Comparison of ENCODE assay signal across 24 cellular contexts in genomic region chr1:209231476-209232156, GRCh38.
DNase-seq lines count a peak whose midpoint lies in the region; ATAC-seq and TF ChIP-seq lines count a peak whose summit lies in the region.
"Had no signal": no experiment of that assay in that cellular context is flagged by ENCODE, and none has a peak within 500 bp of the region (broad histone marks: within the 10 kb centered on the region; RNA-seq: fewer than 3 reads in every experiment).

No MANE protein-coding gene starts in this region.

- H3K4me1 ChIP-seq in GM23338 (ENCODE audit: insufficient read depth) (peaks cover 16% of the 10 kb centered on the region), esophagus muscularis mucosa (no peaks in the 10 kb centered on the region), osteoblast (ENCODE audit: insufficient read depth, low read length) (no peaks in the 10 kb centered on the region)
- H3K4me1 ChIP-seq in CD4-positive, alpha-beta memory T cell (ENCODE audit: insufficient read depth, low read length): no peaks in the 10 kb centered on the region
- H3K4me1 ChIP-seq: A549; BE2C; BLaER1 treated with 17β-estradiol and CSF1 and Interleukin-3, amounts not matched to agents 10 nM and 100 nM; HAP-1 had no signal

- ATAC-seq in GM23338 (peak; percentile 88), WTC11 (peak; percentile 75)
- ATAC-seq: A549 had no signal

- H3K79me2 ChIP-seq in GM23338 (replicated peaks; ENCODE audit: insufficient read depth) (no peaks in the 10 kb centered on the region), osteoblast (ENCODE audit: insufficient read depth, low read length) (no peaks in the 10 kb centered on the region)

- H3K27ac Mint-ChIP-seq in GM23338 (no peak overlapping the region), WTC11 (no peak overlapping the region)
- H3K27ac Mint-ChIP-seq in CD4-positive, alpha-beta memory T cell: no peak overlapping the region
- H3K27ac Mint-ChIP-seq: CD14-positive monocyte; CD4-positive, alpha-beta T cell; HFFc6 had no signal

- peaks cover 16% of the 10 kb centered on the region for H3K4me1 Mint-ChIP-seq in GM23338
- peaks cover 26% of the 10 kb centered on the region for H3K4me1 Mint-ChIP-seq in WTC11
- no peaks in the 10 kb centered on the region for H3K4me1 Mint-ChIP-seq in CD4-positive, alpha-beta memory T cell
- H3K4me1 Mint-ChIP-seq: CD14-positive monocyte had no signal

- TF ChIP-seq POLR2A in esophagus muscularis mucosa (IDR thresholded peaks at IDR 0.05; ENCODE audit: low read depth): no peak

- H3K4me3 Mint-ChIP-seq in GM23338: no peak overlapping the region; the same call in 2 of the 3 replicates
- H3K4me3 Mint-ChIP-seq in WTC11: peak overlapping the region; percentile 42
- no peak overlapping the region for H3K4me3 Mint-ChIP-seq in CD4-positive, alpha-beta memory T cell
- H3K4me3 Mint-ChIP-seq: CD4-positive, alpha-beta T cell; HFFc6 had no signal

- peaks cover 13% of the 10 kb centered on the region; the same call in 1 of the 2 replicates for H3K9me2 ChIP-seq in GM23338 (ENCODE audit: insufficient read depth)

- WGBS in esophagus muscularis mucosa: 32% methylated on average over 23 of the region's 84 CpGs

- H3K4me2 ChIP-seq in GM23338 (peak overlapping the region; percentile 63; the same call in 1 of the 2 replicates), osteoblast (ENCODE audit: insufficient read depth, low read length) (no peak overlapping the region)
- H3K4me2 ChIP-seq: A549; BLaER1 treated with 17β-estradiol and CSF1 and Interleukin-3, amounts not matched to agents 10 nM and 100 nM had no signal

- peaks cover 15% of the 10 kb centered on the region for H3K9me3 Mint-ChIP-seq in GM23338
- H3K9me3 Mint-ChIP-seq in WTC11: peaks cover 20% of the 10 kb centered on the region
- peaks cover 2 to 14% (median 8%) of the 10 kb centered on the region in 8 donors for H3K9me3 Mint-ChIP-seq in CD4-positive, alpha-beta memory T cell

- peak overlapping the region; percentile 85; the same call in 1 of the 2 replicates for H2AFZ ChIP-seq in GM23338
- H2AFZ ChIP-seq in osteoblast (ENCODE audit: low read length): no peak overlapping the region
- H2AFZ ChIP-seq: GM23248 had no signal

- DNase-seq in GM23338 (ENCODE audit: low spot score) (peak; percentile 52), WTC11 (ENCODE audit: low spot score) (peak; percentile 44), esophagus muscularis mucosa (ENCODE audit: extremely low spot score) (peak; percentile 39), osteoblast (ENCODE audit: insufficient read length, low spot score, missing footprints) (peak; percentile 58), NCI-H1417 treated with DMSO at 0.1 percent for 48 hours (lab: John Stamatoyannopoulos, UW) (no peak), NCI-H1048 (lab: John Stamatoyannopoulos, UW) (no peak), NCI-H1092 (lab: John Stamatoyannopoulos, UW) (no peak)
- no peak for DNase-seq in CD4-positive, alpha-beta memory T cell
- DNase-seq: 8988T; ACHN; AML-193; BE2C; Calu3; CD4-positive, alpha-beta T cell; COR-L47; DMS53; DMS79 treated with DMSO at 0.1 percent for 48 hours; GF-D8; GM23248; HFFc6 had no signal

- H3K9me3 ChIP-seq in esophagus muscularis mucosa (peaks cover 0 to 19% (median 8%) of the 10 kb centered on the region in 4 donors), osteoblast (ENCODE audit: low read depth, low read length) (no peaks in the 10 kb centered on the region)
- no peaks in the 10 kb centered on the region for H3K9me3 ChIP-seq in CD4-positive, alpha-beta memory T cell (ENCODE audit: control insufficient read depth in 1 of 2, low read length in 2 of 2)
- H3K9me3 ChIP-seq: A549, BE2C, HAP-1 had no signal

- H3K27ac ChIP-seq in GM23338 (ENCODE audit: low read depth) (no peak overlapping the region), esophagus muscularis mucosa (replicated peaks in 1 of 4) (no peak overlapping the region), osteoblast (ENCODE audit: low read depth, low read length) (no peak overlapping the region)
- no peak overlapping the region for H3K27ac ChIP-seq in CD4-positive, alpha-beta memory T cell (ENCODE audit: low read depth, low read length)
- H3K27ac ChIP-seq: A549; BLaER1 treated with 17β-estradiol and CSF1 and Interleukin-3, amounts not matched to agents 10 nM and 100 nM; GM23248 had no signal

- peak overlapping the region; percentile 42 for H3K4me3 ChIP-seq in GM23338
- H3K4me3 ChIP-seq in esophagus muscularis mucosa: no peak overlapping the region
- H3K4me3 ChIP-seq in osteoblast (ENCODE audit: insufficient read depth, low read length): no peak overlapping the region
- H3K4me3 ChIP-seq in CD4-positive, alpha-beta memory T cell (ENCODE audit: low read length in 2 of 2): no peak overlapping the region
- H3K4me3 ChIP-seq: A549; BLaER1 treated with 17β-estradiol and CSF1 and Interleukin-3, amounts not matched to agents 10 nM and 100 nM; GM23248; HAP-1 had no signal

- TF ChIP-seq CTCF in GM23338 (conservative IDR thresholded peaks at IDR 0.05; ENCODE audit: low read depth in 2 of 2) (no peak), WTC11 (IDR thresholded peaks at IDR 0.05) (no peak), esophagus muscularis mucosa (IDR thresholded peaks at IDR 0.05) (no peak), osteoblast (IDR thresholded peaks at IDR 0.05; ENCODE audit: extremely low read depth, low read depth, low read length) (no peak)

- H3F3A ChIP-seq in GM23338 (replicated peaks; ENCODE audit: low read depth): no peaks in the 10 kb centered on the region

- POLR2A ChIA-PET in WTC11 (lab: Charles Lee): no interaction called here
- POLR2A ChIA-PET in CD4-positive, alpha-beta memory T cell (lab: Charles Lee; ENCODE audit: partially characterized antibody): no interaction called here

- H3K36me3 Mint-ChIP-seq in GM23338 (ENCODE audit: low read depth) (peaks cover 4% of the 10 kb centered on the region; the same call in 2 of the 3 replicates), WTC11 (peaks cover 7% of the 10 kb centered on the region; the same call in 1 of the 2 replicates)
- no peaks in the 10 kb centered on the region for H3K36me3 Mint-ChIP-seq in CD4-positive, alpha-beta memory T cell
- H3K36me3 Mint-ChIP-seq: CD14-positive monocyte had no signal

- H3K36me3 ChIP-seq in GM23338 (ENCODE audit: insufficient read depth) (no peaks in the 10 kb centered on the region), esophagus muscularis mucosa (no peaks in the 10 kb centered on the region), osteoblast (ENCODE audit: insufficient read depth, low read length) (no peaks in the 10 kb centered on the region)
- H3K36me3 ChIP-seq in CD4-positive, alpha-beta memory T cell (ENCODE audit: insufficient read depth, low read length): no peaks in the 10 kb centered on the region
- H3K36me3 ChIP-seq: BE2C; BLaER1 treated with 17β-estradiol and CSF1 and Interleukin-3, amounts not matched to agents 10 nM and 100 nM; HAP-1 had no signal

- H4K20me1 ChIP-seq in GM23338 (replicated peaks; ENCODE audit: insufficient read depth) (no peaks in the 10 kb centered on the region), osteoblast (ENCODE audit: insufficient read depth, low read length) (no peaks in the 10 kb centered on the region)
- H4K20me1 ChIP-seq: BLaER1 treated with 17β-estradiol and CSF1 and Interleukin-3, amounts not matched to agents 10 nM and 100 nM had no signal

- no peak for TF ChIP-seq EP300 in esophagus muscularis mucosa (IDR thresholded peaks at IDR 0.05)

- CTCF ChIA-PET in WTC11 (lab: Charles Lee): interaction anchor here (1.6 kb wide), 1 partner anchor 17 kb away, joined by 5 read pairs; no protein-coding TSS in a partner anchor
- CTCF ChIA-PET in CD4-positive, alpha-beta memory T cell (lab: Charles Lee; ENCODE audit: partially characterized antibody): no interaction called here

- H3K27me3 ChIP-seq in GM23338 (ENCODE audit: insufficient read depth): no peaks in the 10 kb centered on the region
- H3K27me3 ChIP-seq in esophagus muscularis mucosa: peaks cover 0 to 32% (median 2%) of the 10 kb centered on the region in 4 donors
- H3K27me3 ChIP-seq in osteoblast (ENCODE audit: insufficient read depth, low read length): no peaks in the 10 kb centered on the region
- H3K27me3 ChIP-seq in CD4-positive, alpha-beta memory T cell (ENCODE audit: insufficient read depth, low read length): no peaks in the 10 kb centered on the region
- H3K27me3 ChIP-seq: BE2C; BLaER1 treated with 17β-estradiol and CSF1 and Interleukin-3, amounts not matched to agents 10 nM and 100 nM had no signal

- H3K27me3 Mint-ChIP-seq in GM23338 (ENCODE audit: insufficient read depth, low read depth, poor library complexity): peaks cover 6% of the 10 kb centered on the region
- H3K27me3 Mint-ChIP-seq in WTC11 (ENCODE audit: low read depth): peaks cover 21% of the 10 kb centered on the region
- H3K27me3 Mint-ChIP-seq in CD4-positive, alpha-beta memory T cell: peaks cover 7 to 9% of the 10 kb centered on the region in 2 donors

- intact Hi-C loops in esophagus muscularis mucosa (cut with DNase I): no loop called here
- intact Hi-C loops in CD4-positive, alpha-beta memory T cell (cut with micrococcal nuclease): no loop called here

TF ChIP-seq in GM23338, 12 proteins besides CTCF, POLR2A, EP300 and RAD21 (continues in another document):
- TF ChIP-seq POLR2AphosphoS5 (IDR thresholded peaks at IDR 0.05; ENCODE audit: low read depth) (no peak), ZNF114 (CRISPR knock-in tag; IDR thresholded peaks at IDR 0.05) (no peak), EZH2phosphoT487 (IDR thresholded peaks at IDR 0.05; ENCODE audit: unreplicated experiment) (no peak), CREB1 (CRISPR knock-in tag; IDR thresholded peaks at IDR 0.05; ENCODE audit: low read depth) (no peak), NANOG (IDR thresholded peaks at IDR 0.05; ENCODE audit: borderline replicate concordance) (no peak)

TF ChIP-seq in WTC11, 78 proteins besides CTCF, POLR2A, EP300 and RAD21 (continues in another document):
- TF ChIP-seq MLX (CRISPR knock-in tag; IDR thresholded peaks at IDR 0.05): no peak
- no peak for TF ChIP-seq ZNF121 (CRISPR knock-in tag; IDR thresholded peaks at IDR 0.05)

Comparison
In these comparisons a context has a peak if more than half of its experiments do, and no peak if none do; other contexts are left out.
1. DNase-seq: peak in GM23338 (single experiment), WTC11 (single experiment), esophagus muscularis mucosa (single experiment) and osteoblast (single experiment); none in CD4-positive, alpha-beta memory T cell (0 of 5), NCI-H1417 treated with DMSO at 0.1 percent for 48 hours (single experiment), NCI-H1048 (single experiment) and NCI-H1092 (single experiment).